14 cellular contexts compared by ENCODE assay signal in genomic region chr12:6923003-6923732, GRCh38. TPM values are rescaled to one million over a fixed set of nuclear protein-coding genes. Genes with fewer than 3 reads are reported as not detected.
DNase-seq lines count a peak whose midpoint lies in the region; ATAC-seq and TF ChIP-seq lines count a peak whose summit lies in the region.
"Had no signal": no experiment of that assay in that cellular context is flagged by ENCODE, and none has a peak within 500 bp of the region (broad histone marks: within the 10 kb centered on the region; RNA-seq: fewer than 3 reads in every experiment).

No MANE protein-coding gene starts in this region.

- H3K36me3 ChIP-seq in SK-N-MC (ENCODE audit: insufficient read depth, low read length) (no peaks in the 10 kb centered on the region; the same call in 1 of the 2 replicates), thoracic aorta (peaks cover 4% of the 10 kb centered on the region), brain microvascular endothelial cell (replicated peaks) (no peaks in the 10 kb centered on the region)

- H3K27ac ChIP-seq in SK-N-MC (0 out of 2 replicates have a peak overlapping the region, but pooled peaks have one; percentile 19), thoracic aorta (no peak overlapping the region), brain microvascular endothelial cell (no peak overlapping the region)
- H3K27ac ChIP-seq: suprapubic skin had no signal

- ATAC-seq in thoracic aorta (ENCODE audit: insufficient number of reproducible peaks, low FRiP score, low read depth), result no peak

- no peaks in the 10 kb centered on the region for H3K27me3 ChIP-seq in thoracic aorta (replicated peaks; ENCODE audit: insufficient read depth)
- no peaks in the 10 kb centered on the region for H3K27me3 ChIP-seq in brain microvascular endothelial cell (replicated peaks)
- H3K27me3 ChIP-seq: suprapubic skin had no signal

- no peak overlapping the region for H3K4me3 Mint-ChIP-seq in activated naive CD4-positive, alpha-beta T cell treated with anti-CD3 and anti-CD28 coated beads, Interleukin-2, amount 10 ng/mL, durations not matched to agents 7 days and 5 days

- in situ Hi-C loops in brain microvascular endothelial cell (cut with HindIII; ENCODE audit: low pct_ligation_motif_present, low sequenced_read_pairs), result no loop called here

- H3K9ac ChIP-seq in SK-N-MC (ENCODE audit: insufficient read length), result no peak overlapping the region

- H3K27ac Mint-ChIP-seq in activated naive CD4-positive, alpha-beta T cell treated with anti-CD3 and anti-CD28 coated beads, Interleukin-2, amount 10 ng/mL, durations not matched to agents 7 days and 5 days, result peak overlapping the region; percentile 39

- H3K4me3 ChIP-seq in SK-N-MC (no peak overlapping the region), fibroblast of villous mesenchyme (ENCODE audit: low read depth, low read length) (no peak overlapping the region), thoracic aorta (peak overlapping the region; percentile 14), brain microvascular endothelial cell (ENCODE audit: low read depth, low read length) (no peak overlapping the region)
- H3K4me3 ChIP-seq: suprapubic skin had no signal

- CTCF ChIA-PET in activated naive CD4-positive, alpha-beta T cell treated with anti-CD3 and anti-CD28 coated beads, Interleukin-2, amount 10 ng/mL, durations not matched to agents 7 days and 5 days (lab: Charles Lee), result interaction anchor here (0.6 to 5.8 kb wide), 16 partner anchors 9 to 218 kb away, joined by 3 to 39 read pairs (median 5); partner anchors contain the start of genes C12orf57, C1RL, RNU7-1 and SPSB2

- DNase-seq in activated naive CD4-positive, alpha-beta T cell treated with anti-CD3 and anti-CD28 coated beads, Interleukin-2, amount 10 ng/mL, durations not matched to agents 7 days and 5 days, result no peak
- no peak for DNase-seq in activated naive CD4-positive, alpha-beta T cell treated with Interleukin-2 at 50 U/mL for 16 hours
- DNase-seq in SK-N-MC (ENCODE audit: low read depth, low spot score) (no peak), fibroblast of villous mesenchyme (ENCODE audit: low read depth) (no peak), thoracic aorta (ENCODE audit: low spot score) (no peak), brain microvascular endothelial cell (no peak), amniotic stem cell (lab: John Stamatoyannopoulos, UW) (no peak), COLO668 (lab: John Stamatoyannopoulos, UW; ENCODE audit: unreplicated experiment) (no peak)
- DNase-seq: activated CD4-positive, CD25-positive, alpha-beta regulatory T cell treated with anti-CD3 and anti-CD28 coated beads, Interleukin-2, amount 50 U/mL, for 72 hours; activated T-cell treated with anti-CD3 and anti-CD28 coated beads, Interleukin-2, amount 50 U/mL, for 1 hour; NCI-H1694 treated with DMSO at 0.1 percent for 48 hours; NCI-H524 treated with DMSO at 0.1 percent for 48 hours had no signal

- peaks cover 44% of the 10 kb centered on the region for H3K4me1 Mint-ChIP-seq in activated naive CD4-positive, alpha-beta T cell treated with anti-CD3 and anti-CD28 coated beads, Interleukin-2, amount 10 ng/mL, durations not matched to agents 7 days and 5 days

- H3K4me1 ChIP-seq in thoracic aorta (ENCODE audit: control insufficient read depth in 1 of 2, low read depth in 2 of 2), result peaks cover 10 to 30% of the 10 kb centered on the region in 2 donors

- H3K36me3 Mint-ChIP-seq in activated naive CD4-positive, alpha-beta T cell treated with anti-CD3 and anti-CD28 coated beads, Interleukin-2, amount 10 ng/mL, durations not matched to agents 7 days and 5 days, result peaks cover 28% of the 10 kb centered on the region

- H3K27me3 Mint-ChIP-seq in activated naive CD4-positive, alpha-beta T cell treated with anti-CD3 and anti-CD28 coated beads, Interleukin-2, amount 10 ng/mL, durations not matched to agents 7 days and 5 days, result peaks cover 17% of the 10 kb centered on the region
- H3K27me3 Mint-ChIP-seq: progenitor cell of endocrine pancreas had no signal

- no peaks in the 10 kb centered on the region for H3K9me3 ChIP-seq in SK-N-MC (ENCODE audit: low read depth, low read length)
- no peaks in the 10 kb centered on the region for H3K9me3 ChIP-seq in thoracic aorta
- H3K9me3 ChIP-seq: suprapubic skin had no signal

- TF ChIP-seq CTCF in fibroblast of villous mesenchyme (IDR thresholded peaks at IDR 0.05; ENCODE audit: insufficient read depth, low read depth, low read length) (peak; percentile 3), thoracic aorta (IDR thresholded peaks at IDR 0.05) (no peak), brain microvascular endothelial cell (IDR thresholded peaks at IDR 0.05; ENCODE audit: low read depth, low read length, missing control alignments) (no peak)

- no peaks in the 10 kb centered on the region for H3K9me3 Mint-ChIP-seq in activated naive CD4-positive, alpha-beta T cell treated with anti-CD3 and anti-CD28 coated beads, Interleukin-2, amount 10 ng/mL, durations not matched to agents 7 days and 5 days

RNA-seq across cellular contexts. Expression of gene ATN1, which starts 4.6 kb away (rescaled TPM):
- total RNA-seq in fibroblast of villous mesenchyme (11.3 and 16.4 TPM in 2 replicates), thoracic aorta (100 to 1,000 TPM; 109 to 163 TPM)

RNA-seq across cellular contexts. Expression of gene ENO2, which starts 8.8 kb away (rescaled TPM):
- 3.5 and 5.2 TPM in 2 replicates for total RNA-seq in fibroblast of villous mesenchyme
- 10 to 100 TPM; 53.6 to 57.9 TPM for total RNA-seq in thoracic aorta

RNA-seq across cellular contexts. Expression of gene LRRC23, which starts 18.5 kb away (rescaled TPM):
- total RNA-seq in fibroblast of villous mesenchyme, result 4.7 and 5.5 TPM in 2 replicates
- total RNA-seq in thoracic aorta, result 1 to 10 TPM; 8.5 TPM

RNA-seq across cellular contexts. Expression of gene RNU7-1, which starts 20.4 kb away (rescaled TPM):
- not detected in 2 replicates for total RNA-seq in fibroblast of villous mesenchyme
- not detected for total RNA-seq in thoracic aorta
- total RNA-seq: progenitor cell of endocrine pancreas, suprapubic skin had no signal

RNA-seq across cellular contexts. Expression of gene C12orf57, which starts 20.7 kb away (rescaled TPM):
- 94.7 and 96.7 TPM in 2 replicates for total RNA-seq in fibroblast of villous mesenchyme
- total RNA-seq in thoracic aorta, result 100 to 1,000 TPM; 370 to 416 TPM
